8 cellular contexts compared by ENCODE assay signal in genomic region chr11:287821-288327, GRCh38. TPM values are rescaled to one million over a fixed set of nuclear protein-coding genes. Genes with fewer than 3 reads are reported as not detected.
A peak's percentile ranks its signal among the peaks of the same experiment; 100 is the strongest.
DNase-seq lines count a peak whose midpoint lies in the region; ATAC-seq, FAIRE-seq and TF ChIP-seq lines count a peak whose summit lies in the region.

No MANE protein-coding gene starts in this region.

- no peaks in the 10 kb centered on the region for H4K20me1 ChIP-seq in PC-3 (ENCODE audit: low read length)

- no peak for DNase-seq in AG10803 (ENCODE audit: low read depth)
- no peak for DNase-seq in PC-3
- no peak for DNase-seq in bronchial epithelial cell (ENCODE audit: low read depth)
- peak; percentile 90 for DNase-seq in mesenteric fat pad (ENCODE audit: low spot score)
- peak; percentile 68 for DNase-seq in type B pancreatic cell (ENCODE audit: extremely low spot score, unreplicated experiment)
- no peak for DNase-seq in NCI-H510A treated with DMSO at 0.1 percent for 48 hours (lab: John Stamatoyannopoulos, UW)
- DNase-seq in urothelium cell line (ENCODE audit: low spot score): no peak

- POLR2A ChIA-PET in PC-3 (lab: Charles Lee; ENCODE audit: unreplicated experiment): no interaction called here

- H3K27ac Mint-ChIP-seq in type B pancreatic cell: no peak overlapping the region

- peak overlapping the region; percentile 73 for H2AFZ ChIP-seq in PC-3 (ENCODE audit: low read length)

- H3K36me3 ChIP-seq in PC-3 (ENCODE audit: low read depth, low read length) (no peaks in the 10 kb centered on the region), bronchial epithelial cell (ENCODE audit: control insufficient read depth, insufficient read depth, low read length) (no peaks in the 10 kb centered on the region)

- H3K27me3 ChIP-seq in PC-3 (ENCODE audit: low read length): no peaks in the 10 kb centered on the region
- peaks cover 15% of the 10 kb centered on the region for H3K27me3 ChIP-seq in bronchial epithelial cell (ENCODE audit: control insufficient read depth, insufficient read depth, low read length)

- H3K9me2 ChIP-seq in PC-3 (replicated peaks; ENCODE audit: low read length): no peaks in the 10 kb centered on the region

- no peaks in the 10 kb centered on the region for H3K9me3 Mint-ChIP-seq in type B pancreatic cell

- no peaks in the 10 kb centered on the region for H3F3A ChIP-seq in PC-3 (ENCODE audit: low read length, unreplicated experiment)

- ATAC-seq in PC-3: 0 out of 2 replicates have a peak, but pooled peaks have one; percentile 6
- ATAC-seq in GM18511 (IDR thresholded peaks at IDR 0.05; ENCODE audit: unreplicated experiment): no peak

- peaks cover 21% of the 10 kb centered on the region for H3K27me3 Mint-ChIP-seq in type B pancreatic cell

- no peak for FAIRE-seq in bronchial epithelial cell (lab: Jason Lieb, UNC)
- no peak for FAIRE-seq in urothelium cell line (lab: Jason Lieb, UNC)

- peaks cover 3% of the 10 kb centered on the region for H3K36me3 Mint-ChIP-seq in type B pancreatic cell

- H3K4me1 ChIP-seq in PC-3 (ENCODE audit: insufficient read depth, low read length): no peaks in the 10 kb centered on the region

- peaks cover 5% of the 10 kb centered on the region for H3K4me1 Mint-ChIP-seq in type B pancreatic cell (ENCODE audit: unreplicated experiment)

- peak overlapping the region; percentile 84 for H3K4me3 Mint-ChIP-seq in type B pancreatic cell

- H3K4me3 ChIP-seq in AG10803 (ENCODE audit: low read length) (peak overlapping the region; percentile 56), PC-3 (ENCODE audit: low read length) (peak overlapping the region; percentile 70), bronchial epithelial cell (ENCODE audit: low read depth, low read length) (peak overlapping the region; percentile 39)

- H3K9ac ChIP-seq in PC-3 (ENCODE audit: low read length): no peak overlapping the region

- BruUV-seq in PC-3 (replicated peaks; lab: Mats Ljungman, UMichigan): no TSS peak

- H3K79me2 ChIP-seq in PC-3 (ENCODE audit: low read length): no peaks in the 10 kb centered on the region

- H3K4me2 ChIP-seq in PC-3 (ENCODE audit: low read length): peak overlapping the region; percentile 87

- intact Hi-C loops in PC-3 (cut with micrococcal nuclease): no loop called here

- no peak overlapping the region for H3K27ac ChIP-seq in PC-3 (ENCODE audit: low read length)

- CTCF ChIA-PET in PC-3 (lab: Charles Lee): no interaction called here

- TF ChIP-seq CTCF in AG10803 (conservative IDR thresholded peaks at IDR 0.05; ENCODE audit: low read length): no peak
- TF ChIP-seq CTCF in PC-3 (conservative IDR thresholded peaks at IDR 0.05; ENCODE audit: low read depth, low read length): no peak
- no peak for TF ChIP-seq CTCF in bronchial epithelial cell (IDR thresholded peaks at IDR 0.05; ENCODE audit: insufficient read depth, low read length, severe bottlenecking)
- no peak for TF ChIP-seq CTCF in type B pancreatic cell (conservative IDR thresholded peaks at IDR 0.05)

- no peaks in the 10 kb centered on the region for H3K9me3 ChIP-seq in PC-3 (ENCODE audit: low read length)

RNA-seq across cellular contexts. Expression of gene PGGHG, which starts 1.1 kb away (rescaled TPM):
- total RNA-seq in PC-3 (2014; rRNA removed): 10.6 and 12.4 TPM in 2 replicates
- 1.7 and 3.2 TPM in 2 replicates for total RNA-seq in bronchial epithelial cell
- total RNA-seq in mesenteric fat pad: 25.2 TPM
- total RNA-seq in type B pancreatic cell (ENCODE audit: low replicate concordance): 12.6 and 32.5 TPM in 2 replicates

RNA-seq across cellular contexts. Expression of gene NLRP6, which starts 9.7 kb away (rescaled TPM):
- total RNA-seq in PC-3 (2014; rRNA removed) (not detected in 2 replicates), bronchial epithelial cell (not detected in 2 replicates), mesenteric fat pad (1.8 TPM), type B pancreatic cell (ENCODE audit: low replicate concordance) (0.19 TPM in 1 of 2 replicates, not detected in the other)

RNA-seq across cellular contexts. Expression of gene IFITM5, which starts 11.5 kb away (rescaled TPM):
- total RNA-seq in PC-3 (2014; rRNA removed) (not detected in 2 replicates), bronchial epithelial cell (not detected in 2 replicates), mesenteric fat pad (not detected), type B pancreatic cell (ENCODE audit: low replicate concordance) (not detected in 2 replicates)

RNA-seq across cellular contexts. Expression of gene IFITM2, which starts 19.7 kb away (rescaled TPM):
- 36.3 and 49.0 TPM in 2 replicates for total RNA-seq in PC-3 (2014; rRNA removed)
- total RNA-seq in bronchial epithelial cell: 1.4 and 3.7 TPM in 2 replicates
- total RNA-seq in mesenteric fat pad: 657 TPM
- total RNA-seq in type B pancreatic cell (ENCODE audit: low replicate concordance): 109 and 238 TPM in 2 replicates

RNA-seq across cellular contexts. Expression of gene IFITM1, which starts 26.0 kb away (rescaled TPM):
- total RNA-seq in PC-3 (2014; rRNA removed) (2.0 and 2.2 TPM in 2 replicates), bronchial epithelial cell (1.2 and 1.8 TPM in 2 replicates), mesenteric fat pad (232 TPM), type B pancreatic cell (ENCODE audit: low replicate concordance) (34.1 and 192 TPM in 2 replicates)

Comparison
In these comparisons a context has a peak if more than half of its experiments do, and no peak if none do; other contexts are left out.
1. DNase-seq: peak in mesenteric fat pad (single experiment) and type B pancreatic cell (single experiment); none in AG10803 (single experiment), PC-3 (single experiment), bronchial epithelial cell (single experiment), NCI-H510A treated with DMSO at 0.1 percent for 48 hours (single experiment) and urothelium cell line (single experiment).
2. Peak in every context shown above with its lines, with median percentiles within 50 percentile points of each other: H3K4me3 ChIP-seq.